9 cellular contexts compared by ENCODE assay signal in genomic region chr7:100603697-100604077, GRCh38. TPM values are rescaled to one million over a fixed set of nuclear protein-coding genes. Genes with fewer than 3 reads are reported as not detected.
A peak's percentile ranks its signal among the peaks of the same experiment; 100 is the strongest.
DNase-seq lines count a peak whose midpoint lies in the region; TF ChIP-seq lines count a peak whose summit lies in the region.
"Had no signal": no experiment of that assay in that cellular context is flagged by ENCODE, and none has a peak within 500 bp of the region (broad histone marks: within the 10 kb centered on the region; RNA-seq: fewer than 3 reads in every experiment).

No MANE protein-coding gene starts in this region.

- CTCF ChIA-PET in CD8-positive, alpha-beta memory T cell (lab: Charles Lee) = interaction anchor here (0.9 to 2.0 kb wide), 6 partner anchors 9 to 249 kb away, joined by 3 to 8 read pairs (median 5); partner anchors contain the start of genes FBXO24, LRCH4, MOSPD3 and SLC12A9

- no peak for TF ChIP-seq CTCF in brain (conservative IDR thresholded peaks at IDR 0.05)

- H3K4me1 ChIP-seq in CD8-positive, alpha-beta memory T cell (ENCODE audit: insufficient read depth, low read length) = peaks cover 18% of the 10 kb centered on the region
- H3K4me1 ChIP-seq in HUES6 (ENCODE audit: control insufficient read depth, insufficient read depth, low read length) = peaks cover 27% of the 10 kb centered on the region
- peaks cover 22% of the 10 kb centered on the region for H3K4me1 ChIP-seq in mononuclear cell (ENCODE audit: insufficient read depth, low read length)

- H3K27ac ChIP-seq in CD8-positive, alpha-beta memory T cell (ENCODE audit: low read depth, low read length) = peak overlapping the region; percentile 75
- H3K27ac ChIP-seq in HUES6 (ENCODE audit: low read depth, low read length) = peak overlapping the region; percentile 78; the same call in 1 of the 2 replicates

- H3K27me3 Mint-ChIP-seq in CD8-positive, alpha-beta memory T cell = no peaks in the 10 kb centered on the region
- H3K27me3 Mint-ChIP-seq in brain = peaks cover 39% of the 10 kb centered on the region

- H3K36me3 ChIP-seq in CD8-positive, alpha-beta memory T cell (ENCODE audit: insufficient read depth, low read length) = no peaks in the 10 kb centered on the region
- peaks cover 11% of the 10 kb centered on the region for H3K36me3 ChIP-seq in HUES6 (ENCODE audit: control insufficient read depth, insufficient read depth, low read length)

- H3K27ac Mint-ChIP-seq in CD8-positive, alpha-beta memory T cell = peak overlapping the region in 7 of 8 donors; percentile 91 to 98 (median 94)
- H3K27ac Mint-ChIP-seq in brain = peak overlapping the region; percentile 40 to 91 (median 66)

- no peaks in the 10 kb centered on the region for H3K27me3 ChIP-seq in CD8-positive, alpha-beta memory T cell (ENCODE audit: insufficient read depth, low read length, poor library complexity, severe bottlenecking)
- H3K27me3 ChIP-seq in HUES6 (ENCODE audit: control insufficient read depth, insufficient read depth, low read length) = peaks cover 14% of the 10 kb centered on the region
- H3K27me3 ChIP-seq in mononuclear cell (ENCODE audit: insufficient read depth, low read length) = no peaks in the 10 kb centered on the region

- POLR2A ChIA-PET in CD8-positive, alpha-beta memory T cell (lab: Charles Lee) = interaction anchor here (0.6 to 3.2 kb wide), 4 partner anchors 17 to 175 kb away, joined by 3 to 14 read pairs (median 5); partner anchors contain the start of genes FBXO24, LRCH4 and ZCWPW1

- peak overlapping the region; percentile 80 to 95 (median 85) for H3K4me3 Mint-ChIP-seq in CD8-positive, alpha-beta memory T cell
- H3K4me3 Mint-ChIP-seq in brain = peak overlapping the region; percentile 81 to 91 (median 85)

- H3K9ac ChIP-seq in HUES6 (ENCODE audit: low read length) = peak overlapping the region; percentile 61

- peak overlapping the region; percentile 55 for H3K4me3 ChIP-seq in CD8-positive, alpha-beta memory T cell (ENCODE audit: low read length)
- H3K4me3 ChIP-seq in HUES6 (ENCODE audit: low read depth, low read length) (peak overlapping the region; percentile 83), mononuclear cell (ENCODE audit: low read length) (peak overlapping the region; percentile 29)

- H3K9me3 ChIP-seq in CD8-positive, alpha-beta memory T cell (ENCODE audit: low read length) = no peaks in the 10 kb centered on the region
- no peaks in the 10 kb centered on the region for H3K9me3 ChIP-seq in HUES6 (ENCODE audit: control insufficient read depth, insufficient read depth, low read depth, low read length)
- no peaks in the 10 kb centered on the region for H3K9me3 ChIP-seq in mononuclear cell (ENCODE audit: low read depth, low read length)

- H3K4me1 Mint-ChIP-seq in CD8-positive, alpha-beta memory T cell = peaks cover 11 to 30% (median 18%) of the 10 kb centered on the region in 3 donors
- peaks cover 43% of the 10 kb centered on the region for H3K4me1 Mint-ChIP-seq in brain

- no peaks in the 10 kb centered on the region for H3K36me3 Mint-ChIP-seq in CD8-positive, alpha-beta memory T cell
- no peaks in the 10 kb centered on the region for H3K36me3 Mint-ChIP-seq in brain

- DNase-seq in CD8-positive, alpha-beta memory T cell = no peak
- no peak for DNase-seq in NCI-H1436 (lab: John Stamatoyannopoulos, UW)
- DNase-seq in foreskin melanocyte = no peak
- DNase-seq in activated CD4-positive, alpha-beta T cell treated with anti-CD3 and anti-CD28 coated beads for 48 hours = no peak
- no peak for DNase-seq in GF-D8 (lab: John Stamatoyannopoulos, UW)

- H3K9me3 Mint-ChIP-seq in CD8-positive, alpha-beta memory T cell = no peaks in the 10 kb centered on the region
- no peaks in the 10 kb centered on the region for H3K9me3 Mint-ChIP-seq in brain

RNA-seq across cellular contexts. Expression of gene PCOLCE, which starts 1.5 kb away (rescaled TPM):
- 1 to 10 TPM; 6.8 TPM for total RNA-seq in CD8-positive, alpha-beta memory T cell
- 1.6 TPM for polyA plus RNA-seq in CD8-positive, alpha-beta memory T cell
- 24.2 TPM for polyA plus RNA-seq in brain (ENCODE audit: insufficient read depth, low read depth, low replicate concordance)
- 0.42 TPM for total RNA-seq in mononuclear cell

RNA-seq across cellular contexts. Expression of gene MOSPD3, which starts 8.7 kb away (rescaled TPM):
- 10 to 100 TPM; 16.2 to 16.3 TPM for total RNA-seq in CD8-positive, alpha-beta memory T cell
- 29.7 TPM for polyA plus RNA-seq in CD8-positive, alpha-beta memory T cell
- 47.9 TPM for polyA plus RNA-seq in brain (ENCODE audit: insufficient read depth, low read depth, low replicate concordance)
- 6.2 TPM for total RNA-seq in mononuclear cell

RNA-seq across cellular contexts. Expression of gene FBXO24, which starts 17.6 kb away (rescaled TPM):
- total RNA-seq in CD8-positive, alpha-beta memory T cell = under 1 TPM; 0.47 to 0.50 TPM
- not detected for polyA plus RNA-seq in CD8-positive, alpha-beta memory T cell
- polyA plus RNA-seq in brain (ENCODE audit: insufficient read depth, low read depth, low replicate concordance) = 0.53 TPM
- total RNA-seq in mononuclear cell = 0.21 TPM

RNA-seq across cellular contexts. Expression of gene LRCH4, which starts 17.8 kb away (rescaled TPM):
- total RNA-seq in CD8-positive, alpha-beta memory T cell = 100 to 1,000 TPM; 101 to 109 TPM
- polyA plus RNA-seq in CD8-positive, alpha-beta memory T cell = 153 TPM
- 32.4 TPM for polyA plus RNA-seq in brain (ENCODE audit: insufficient read depth, low read depth, low replicate concordance)
- 153 TPM for total RNA-seq in mononuclear cell

RNA-seq across cellular contexts. Expression of gene SAP25, which starts 30.0 kb away (rescaled TPM):
- total RNA-seq in CD8-positive, alpha-beta memory T cell = 10 to 100 TPM; 13.9 to 14.3 TPM
- 0.56 TPM for polyA plus RNA-seq in CD8-positive, alpha-beta memory T cell
- polyA plus RNA-seq in brain (ENCODE audit: insufficient read depth, low read depth, low replicate concordance) = 0.81 TPM
- 1.8 TPM for total RNA-seq in mononuclear cell
- total RNA-seq: LHCN-M2 had no signal

Comparison
In these comparisons a context has a peak if more than half of its experiments do, and no peak if none do; other contexts are left out.
1. H3K4me3 ChIP-seq: peak in every context shown above with its lines; median percentile 83 in HUES6; 55 in CD8-positive, alpha-beta memory T cell; 29 in mononuclear cell.